23 cellular contexts compared by ENCODE assay signal in genomic region chr3:191792580-191792979, GRCh38.
"Had no signal": no experiment of that assay in that cellular context is flagged by ENCODE, and none has a peak within 500 bp of the region (broad histone marks: within the 10 kb centered on the region; RNA-seq: fewer than 3 reads in every experiment).

No MANE protein-coding gene starts in this region.

- DNase-seq: activated CD4-positive, alpha-beta T cell treated with anti-CD3 and anti-CD28 coated beads for 1 hour; activated CD4-positive, alpha-beta T cell treated with anti-CD3 and anti-CD28 coated beads, Interleukin-2, amount 50 U/mL, for 1 hour; activated CD8-positive, alpha-beta T cell treated with anti-CD3 and anti-CD28 coated beads, Interleukin-2, amount 10 ng/mL, durations not matched to agents 7 days and 5 days; activated gamma-delta T cell treated with Interleukin-2 at 50 U/mL for 16 hours; anterior cingulate cortex; central memory CD4-positive, alpha-beta T cell; dorsolateral prefrontal cortex; foreskin fibroblast; lower lobe of right lung; naive thymus-derived CD8-positive, alpha-beta T cell; stimulated activated CD4-positive, alpha-beta T cell treated with anti-CD3 and anti-CD28 coated beads, Interleukin-12 subunit alpha, Interleukin-12 subunit beta, amount 100 ng/mL, for 4 hours; stimulated activated naive CD8-positive, alpha-beta T cell treated with anti-CD3 and anti-CD28 coated beads, Interleukin-15, amount 100 ng/mL, for 72 hours; T-helper 1 cell; tibial artery had no signal

- H3K27me3 Mint-ChIP-seq: activated naive CD4-positive, alpha-beta T cell treated with anti-CD3 and anti-CD28 coated beads, Interleukin-2, amount 50 U/mL, for 24 hours; naive thymus-derived CD8-positive, alpha-beta T cell; progenitor cell of endocrine pancreas; stimulated activated naive CD8-positive, alpha-beta T cell treated with anti-CD3 and anti-CD28 coated beads, Interleukin-15, amount 100 ng/mL, for 72 hours had no signal

- H3K27me3 ChIP-seq: dorsolateral prefrontal cortex, neural progenitor cell, right atrium auricular region, tibial artery had no signal

- H3K36me3 ChIP-seq: lower lobe of right lung, neural progenitor cell, right atrium auricular region, tibial artery had no signal

- ATAC-seq: activated CD8-positive, alpha-beta T cell treated with anti-CD3 and anti-CD28 coated beads, Interleukin-2, amount 10 ng/mL, durations not matched to agents 7 days and 5 days; left lobe of liver; lower lobe of right lung; naive thymus-derived CD8-positive, alpha-beta T cell; stimulated activated effector memory CD8-positive, alpha-beta T cell treated with anti-CD3 and anti-CD28 coated beads, Interleukin-12 subunit alpha, Interleukin-12 subunit beta, amount 100 ng/mL, for 72 hours; stimulated activated naive CD8-positive, alpha-beta T cell treated with anti-CD3 and anti-CD28 coated beads, Interleukin-15, amount 100 ng/mL, for 72 hours had no signal

- H3K4me3 ChIP-seq: dorsolateral prefrontal cortex, lower lobe of right lung, neural progenitor cell, right atrium auricular region, tibial artery had no signal

- FAIRE-seq: keratinocyte had no signal

- H3K4me3 Mint-ChIP-seq: activated CD8-positive, alpha-beta T cell treated with anti-CD3 and anti-CD28 coated beads, Interleukin-2, amount 10 ng/mL, durations not matched to agents 7 days and 5 days; activated naive CD4-positive, alpha-beta T cell treated with anti-CD3 and anti-CD28 coated beads, Interleukin-2, amount 50 U/mL, for 24 hours; brain; mesothelial cell of epicardium; naive thymus-derived CD8-positive, alpha-beta T cell; neural progenitor cell; stimulated activated effector memory CD8-positive, alpha-beta T cell treated with anti-CD3 and anti-CD28 coated beads, Interleukin-12 subunit alpha, Interleukin-12 subunit beta, amount 100 ng/mL, for 72 hours; stimulated activated naive CD8-positive, alpha-beta T cell treated with anti-CD3 and anti-CD28 coated beads, Interleukin-15, amount 100 ng/mL, for 72 hours had no signal

- H3K36me3 Mint-ChIP-seq: activated naive CD4-positive, alpha-beta T cell treated with anti-CD3 and anti-CD28 coated beads, Interleukin-2, amount 50 U/mL, for 24 hours; brain; mesothelial cell of epicardium; naive thymus-derived CD8-positive, alpha-beta T cell; stimulated activated effector memory CD8-positive, alpha-beta T cell treated with anti-CD3 and anti-CD28 coated beads, Interleukin-12 subunit alpha, Interleukin-12 subunit beta, amount 100 ng/mL, for 72 hours had no signal

- H3K27ac Mint-ChIP-seq: activated CD8-positive, alpha-beta T cell treated with anti-CD3 and anti-CD28 coated beads, Interleukin-2, amount 10 ng/mL, durations not matched to agents 7 days and 5 days; activated naive CD4-positive, alpha-beta T cell treated with anti-CD3 and anti-CD28 coated beads, Interleukin-2, amount 50 U/mL, for 24 hours; brain; mesothelial cell of epicardium; naive thymus-derived CD8-positive, alpha-beta T cell; neural progenitor cell; progenitor cell of endocrine pancreas; stimulated activated effector memory CD8-positive, alpha-beta T cell treated with anti-CD3 and anti-CD28 coated beads, Interleukin-12 subunit alpha, Interleukin-12 subunit beta, amount 100 ng/mL, for 72 hours; stimulated activated naive CD8-positive, alpha-beta T cell treated with anti-CD3 and anti-CD28 coated beads, Interleukin-15, amount 100 ng/mL, for 72 hours had no signal

- H3K4me1 Mint-ChIP-seq: activated naive CD4-positive, alpha-beta T cell treated with anti-CD3 and anti-CD28 coated beads, Interleukin-2, amount 50 U/mL, for 24 hours; brain; mesothelial cell of epicardium; naive thymus-derived CD8-positive, alpha-beta T cell; neural progenitor cell; stimulated activated effector memory CD8-positive, alpha-beta T cell treated with anti-CD3 and anti-CD28 coated beads, Interleukin-12 subunit alpha, Interleukin-12 subunit beta, amount 100 ng/mL, for 72 hours; stimulated activated naive CD8-positive, alpha-beta T cell treated with anti-CD3 and anti-CD28 coated beads, Interleukin-15, amount 100 ng/mL, for 72 hours had no signal
